1 cellular context compared by ENCODE assay signal in genomic region chr3:48465531-48466378, GRCh38.
TF ChIP-seq lines count a peak whose summit lies in the region.

No MANE protein-coding gene starts in this region.

TF ChIP-seq in HepG2, 621 proteins besides CTCF, POLR2A, EP300 and RAD21 (continued from another document and continues in another):
- TF ChIP-seq ZBTB20 (CRISPR knock-in tag; IDR thresholded peaks at IDR 0.05; ENCODE audit: borderline replicate concordance, low read depth) (no peak), DNMT3B (CRISPR knock-in tag; conservative IDR thresholded peaks at IDR 0.05) (no peak), MTF1 (CRISPR knock-in tag; IDR thresholded peaks at IDR 0.05) (no peak), TAF1 (CRISPR knock-in tag; IDR thresholded peaks at IDR 0.05) (peak; percentile 26; the same call in 1 of the 2 replicates), POGZ (CRISPR knock-in tag; IDR thresholded peaks at IDR 0.05) (no peak), ZNF768 (CRISPR knock-in tag; IDR thresholded peaks at IDR 0.05) (no peak), NFE2L2 (IDR thresholded peaks at IDR 0.05; ENCODE audit: low read length) (peak; percentile 90), NRL (CRISPR knock-in tag; IDR thresholded peaks at IDR 0.05; ENCODE audit: borderline replicate concordance) (no peak), ZNF205 (CRISPR knock-in tag; IDR thresholded peaks at IDR 0.05) (no peak; the same call in 1 of the 2 replicates), ZBTB46 (CRISPR knock-in tag; IDR thresholded peaks at IDR 0.05; ENCODE audit: borderline replicate concordance) (no peak), SSRP1 (CRISPR knock-in tag; IDR thresholded peaks at IDR 0.05) (no peak), ZSCAN22 (CRISPR knock-in tag; IDR thresholded peaks at IDR 0.05) (no peak), ZNF121 (CRISPR knock-in tag; IDR thresholded peaks at IDR 0.05) (no peak), ZNF891 (CRISPR knock-in tag; IDR thresholded peaks at IDR 0.05) (no peak), TBL1XR1 (IDR thresholded peaks at IDR 0.05; ENCODE audit: borderline replicate concordance, low read length, partially characterized antibody) (peak; percentile 10), BRF2 (CRISPR knock-in tag; IDR thresholded peaks at IDR 0.05) (no peak; the same call in 1 of the 2 replicates), ZNF563 (CRISPR knock-in tag; IDR thresholded peaks at IDR 0.05) (no peak), ZNF24 (IDR thresholded peaks at IDR 0.05) (no peak), ZNF256 (CRISPR knock-in tag; conservative IDR thresholded peaks at IDR 0.05) (no peak), NFATC3 (CRISPR knock-in tag; IDR thresholded peaks at IDR 0.05) (0 out of 2 replicates have a peak, but pooled peaks have one; percentile 68), ZFP90 (CRISPR knock-in tag; IDR thresholded peaks at IDR 0.05; ENCODE audit: borderline replicate concordance) (no peak), ZBTB3 (CRISPR knock-in tag; IDR thresholded peaks at IDR 0.05; ENCODE audit: borderline replicate concordance, low read depth) (no peak), CHD4 (IDR thresholded peaks at IDR 0.05; ENCODE audit: borderline replicate concordance, low read length) (no peak), ZNF788 (CRISPR knock-in tag; IDR thresholded peaks at IDR 0.05; ENCODE audit: borderline replicate concordance) (peak; percentile 43; the same call in 1 of the 2 replicates), ZFP82 (CRISPR knock-in tag; IDR thresholded peaks at IDR 0.05; ENCODE audit: borderline replicate concordance) (no peak), ZNF451 (CRISPR knock-in tag; IDR thresholded peaks at IDR 0.05) (no peak), PHF20 (CRISPR knock-in tag; IDR thresholded peaks at IDR 0.05) (peak; percentile 33; the same call in 1 of the 2 replicates), ZBTB7A (CRISPR knock-in tag; IDR thresholded peaks at IDR 0.05) (no peak; the same call in 1 of the 2 replicates), ZBTB8A (CRISPR knock-in tag; IDR thresholded peaks at IDR 0.05; ENCODE audit: borderline replicate concordance, low read depth) (no peak), SMAD3 (CRISPR knock-in tag; IDR thresholded peaks at IDR 0.05) (0 out of 2 replicates have a peak, but pooled peaks have one; percentile 26), HNRNPH1 (optimal IDR thresholded peaks at IDR 0.05; ENCODE audit: low read depth, low read length) (no peak), ZNF343 (CRISPR knock-in tag; IDR thresholded peaks at IDR 0.05) (no peak), ZNF329 (CRISPR knock-in tag; IDR thresholded peaks at IDR 0.05; ENCODE audit: low read depth) (no peak), MAFK (conservative IDR thresholded peaks at IDR 0.05 in 1 of 2, IDR thresholded peaks at IDR 0.05 in 1 of 2; ENCODE audit: low read length in 2 of 2) (peak; percentile 52 to 78), SP2 (CRISPR knock-in tag; IDR thresholded peaks at IDR 0.05) (0 out of 2 replicates have a peak, but pooled peaks have one; percentile 20), CBX5 (CRISPR knock-in tag; IDR thresholded peaks at IDR 0.05; ENCODE audit: borderline replicate concordance) (no peak), ZNF367 (CRISPR knock-in tag; IDR thresholded peaks at IDR 0.05; ENCODE audit: borderline replicate concordance) (no peak), ZNF780A (CRISPR knock-in tag; IDR thresholded peaks at IDR 0.05) (no peak)
- TF ChIP-seq, protein P1, sequence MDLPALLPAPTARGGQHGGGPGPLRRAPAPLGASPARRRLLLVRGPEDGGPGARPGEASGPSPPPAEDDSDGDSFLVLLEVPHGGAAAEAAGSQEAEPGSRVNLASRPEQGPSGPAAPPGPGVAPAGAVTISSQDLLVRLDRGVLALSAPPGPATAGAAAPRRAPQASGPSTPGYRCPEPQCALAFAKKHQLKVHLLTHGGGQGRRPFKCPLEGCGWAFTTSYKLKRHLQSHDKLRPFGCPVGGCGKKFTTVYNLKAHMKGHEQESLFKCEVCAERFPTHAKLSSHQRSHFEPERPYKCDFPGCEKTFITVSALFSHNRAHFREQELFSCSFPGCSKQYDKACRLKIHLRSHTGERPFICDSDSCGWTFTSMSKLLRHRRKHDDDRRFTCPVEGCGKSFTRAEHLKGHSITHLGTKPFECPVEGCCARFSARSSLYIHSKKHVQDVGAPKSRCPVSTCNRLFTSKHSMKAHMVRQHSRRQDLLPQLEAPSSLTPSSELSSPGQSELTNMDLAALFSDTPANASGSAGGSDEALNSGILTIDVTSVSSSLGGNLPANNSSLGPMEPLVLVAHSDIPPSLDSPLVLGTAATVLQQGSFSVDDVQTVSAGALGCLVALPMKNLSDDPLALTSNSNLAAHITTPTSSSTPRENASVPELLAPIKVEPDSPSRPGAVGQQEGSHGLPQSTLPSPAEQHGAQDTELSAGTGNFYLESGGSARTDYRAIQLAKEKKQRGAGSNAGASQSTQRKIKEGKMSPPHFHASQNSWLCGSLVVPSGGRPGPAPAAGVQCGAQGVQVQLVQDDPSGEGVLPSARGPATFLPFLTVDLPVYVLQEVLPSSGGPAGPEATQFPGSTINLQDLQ (CRISPR knock-in tag; IDR thresholded peaks at IDR 0.05) = no peak
- TF ChIP-seq, protein P2, sequence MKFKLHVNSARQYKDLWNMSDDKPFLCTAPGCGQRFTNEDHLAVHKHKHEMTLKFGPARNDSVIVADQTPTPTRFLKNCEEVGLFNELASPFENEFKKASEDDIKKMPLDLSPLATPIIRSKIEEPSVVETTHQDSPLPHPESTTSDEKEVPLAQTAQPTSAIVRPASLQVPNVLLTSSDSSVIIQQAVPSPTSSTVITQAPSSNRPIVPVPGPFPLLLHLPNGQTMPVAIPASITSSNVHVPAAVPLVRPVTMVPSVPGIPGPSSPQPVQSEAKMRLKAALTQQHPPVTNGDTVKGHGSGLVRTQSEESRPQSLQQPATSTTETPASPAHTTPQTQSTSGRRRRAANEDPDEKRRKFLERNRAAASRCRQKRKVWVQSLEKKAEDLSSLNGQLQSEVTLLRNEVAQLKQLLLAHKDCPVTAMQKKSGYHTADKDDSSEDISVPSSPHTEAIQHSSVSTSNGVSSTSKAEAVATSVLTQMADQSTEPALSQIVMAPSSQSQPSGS (CRISPR knock-in tag; IDR thresholded peaks at IDR 0.05) = no peak
- TF ChIP-seq, protein P3, sequence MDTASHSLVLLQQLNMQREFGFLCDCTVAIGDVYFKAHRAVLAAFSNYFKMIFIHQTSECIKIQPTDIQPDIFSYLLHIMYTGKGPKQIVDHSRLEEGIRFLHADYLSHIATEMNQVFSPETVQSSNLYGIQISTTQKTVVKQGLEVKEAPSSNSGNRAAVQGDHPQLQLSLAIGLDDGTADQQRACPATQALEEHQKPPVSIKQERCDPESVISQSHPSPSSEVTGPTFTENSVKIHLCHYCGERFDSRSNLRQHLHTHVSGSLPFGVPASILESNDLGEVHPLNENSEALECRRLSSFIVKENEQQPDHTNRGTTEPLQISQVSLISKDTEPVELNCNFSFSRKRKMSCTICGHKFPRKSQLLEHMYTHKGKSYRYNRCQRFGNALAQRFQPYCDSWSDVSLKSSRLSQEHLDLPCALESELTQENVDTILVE (CRISPR knock-in tag; IDR thresholded peaks at IDR 0.05) = peak; percentile 22; the same call in 1 of the 2 replicates
- TF ChIP-seq, protein P4, sequence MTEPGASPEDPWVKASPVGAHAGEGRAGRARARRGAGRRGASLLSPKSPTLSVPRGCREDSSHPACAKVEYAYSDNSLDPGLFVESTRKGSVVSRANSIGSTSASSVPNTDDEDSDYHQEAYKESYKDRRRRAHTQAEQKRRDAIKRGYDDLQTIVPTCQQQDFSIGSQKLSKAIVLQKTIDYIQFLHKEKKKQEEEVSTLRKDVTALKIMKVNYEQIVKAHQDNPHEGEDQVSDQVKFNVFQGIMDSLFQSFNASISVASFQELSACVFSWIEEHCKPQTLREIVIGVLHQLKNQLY (CRISPR knock-in tag; IDR thresholded peaks at IDR 0.05) = no peak
- TF ChIP-seq, protein P5, sequence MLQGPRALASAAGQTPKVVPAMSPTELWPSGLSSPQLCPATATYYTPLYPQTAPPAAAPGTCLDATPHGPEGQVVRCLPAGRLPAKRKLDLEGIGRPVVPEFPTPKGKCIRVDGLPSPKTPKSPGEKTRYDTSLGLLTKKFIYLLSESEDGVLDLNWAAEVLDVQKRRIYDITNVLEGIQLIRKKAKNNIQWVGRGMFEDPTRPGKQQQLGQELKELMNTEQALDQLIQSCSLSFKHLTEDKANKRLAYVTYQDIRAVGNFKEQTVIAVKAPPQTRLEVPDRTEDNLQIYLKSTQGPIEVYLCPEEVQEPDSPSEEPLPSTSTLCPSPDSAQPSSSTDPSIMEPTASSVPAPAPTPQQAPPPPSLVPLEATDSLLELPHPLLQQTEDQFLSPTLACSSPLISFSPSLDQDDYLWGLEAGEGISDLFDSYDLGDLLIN (CRISPR knock-in tag; IDR thresholded peaks at IDR 0.05; ENCODE audit: borderline replicate concordance) = no peak
- TF ChIP-seq, protein P6, sequence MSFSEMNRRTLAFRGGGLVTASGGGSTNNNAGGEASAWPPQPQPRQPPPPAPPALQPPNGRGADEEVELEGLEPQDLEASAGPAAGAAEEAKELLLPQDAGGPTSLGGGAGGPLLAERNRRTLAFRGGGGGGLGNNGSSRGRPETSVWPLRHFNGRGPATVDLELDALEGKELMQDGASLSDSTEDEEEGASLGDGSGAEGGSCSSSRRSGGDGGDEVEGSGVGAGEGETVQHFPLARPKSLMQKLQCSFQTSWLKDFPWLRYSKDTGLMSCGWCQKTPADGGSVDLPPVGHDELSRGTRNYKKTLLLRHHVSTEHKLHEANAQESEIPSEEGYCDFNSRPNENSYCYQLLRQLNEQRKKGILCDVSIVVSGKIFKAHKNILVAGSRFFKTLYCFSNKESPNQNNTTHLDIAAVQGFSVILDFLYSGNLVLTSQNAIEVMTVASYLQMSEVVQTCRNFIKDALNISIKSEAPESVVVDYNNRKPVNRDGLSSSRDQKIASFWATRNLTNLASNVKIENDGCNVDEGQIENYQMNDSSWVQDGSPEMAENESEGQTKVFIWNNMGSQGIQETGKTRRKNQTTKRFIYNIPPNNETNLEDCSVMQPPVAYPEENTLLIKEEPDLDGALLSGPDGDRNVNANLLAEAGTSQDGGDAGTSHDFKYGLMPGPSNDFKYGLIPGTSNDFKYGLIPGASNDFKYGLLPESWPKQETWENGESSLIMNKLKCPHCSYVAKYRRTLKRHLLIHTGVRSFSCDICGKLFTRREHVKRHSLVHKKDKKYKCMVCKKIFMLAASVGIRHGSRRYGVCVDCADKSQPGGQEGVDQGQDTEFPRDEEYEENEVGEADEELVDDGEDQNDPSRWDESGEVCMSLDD (CRISPR knock-in tag; IDR thresholded peaks at IDR 0.05; ENCODE audit: borderline replicate concordance) = no peak
